In the genomic region with DNA sequence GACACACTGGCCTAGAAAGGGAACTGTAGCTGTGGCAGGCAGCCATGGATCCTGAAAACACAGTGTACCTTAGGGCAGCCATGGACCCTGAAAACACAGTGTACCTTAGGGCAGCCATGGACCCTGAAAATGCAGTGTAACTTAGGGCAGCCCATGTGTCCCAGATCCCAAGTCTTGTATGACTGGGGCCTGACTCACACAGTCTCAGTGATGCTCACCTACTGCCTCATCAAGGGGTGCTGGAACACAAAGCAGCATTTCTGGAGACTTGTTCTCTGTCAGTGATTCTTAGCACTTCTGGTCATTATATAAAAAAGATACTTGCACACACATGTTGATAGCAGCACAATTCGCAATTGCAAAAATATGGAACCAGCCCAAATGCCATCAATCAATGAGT, we compare ENCODE assay signal across 19 cellular contexts.
A peak's percentile ranks its signal among the peaks of the same experiment; 100 is the strongest.
DNase-seq lines count a peak whose midpoint lies in the region; ATAC-seq lines count a peak whose summit lies in the region.
"Had no signal": no experiment of that assay in that cellular context is flagged by ENCODE, and none has a peak within 500 bp of the region (broad histone marks: within the 10 kb centered on the region; RNA-seq: fewer than 3 reads in every experiment).

No MANE protein-coding gene starts in this region.

- H3K4me1 Mint-ChIP-seq in activated T-helper 17 cell treated with anti-CD3 and anti-CD28 coated beads, Interleukin-2, amount 50 U/mL, for 72 hours: no peaks in the 10 kb centered on the region
- H3K4me1 Mint-ChIP-seq: CD4-positive, alpha-beta memory T cell had no signal

- no peaks in the 10 kb centered on the region for H3K9me3 Mint-ChIP-seq in activated T-helper 17 cell treated with anti-CD3 and anti-CD28 coated beads, Interleukin-2, amount 50 U/mL, for 72 hours
- H3K9me3 Mint-ChIP-seq: CD4-positive, alpha-beta memory T cell; IgD-negative memory B cell had no signal

- no peak for ATAC-seq in activated T-helper 17 cell treated with anti-CD3 and anti-CD28 coated beads, Interleukin-2, amount 50 U/mL, for 72 hours (replicated peaks)

- H3K27ac ChIP-seq in epithelial cell of prostate: no peak overlapping the region
- H3K27ac ChIP-seq: BLaER1, HL-60, SJCRH30 had no signal

- H3K4me3 Mint-ChIP-seq in activated T-helper 17 cell treated with anti-CD3 and anti-CD28 coated beads, Interleukin-2, amount 50 U/mL, for 72 hours: no peak overlapping the region
- H3K4me3 Mint-ChIP-seq: CD4-positive, alpha-beta memory T cell; IgD-negative memory B cell had no signal

- peaks cover 9% of the 10 kb centered on the region for H3K27me3 Mint-ChIP-seq in activated T-helper 17 cell treated with anti-CD3 and anti-CD28 coated beads, Interleukin-2, amount 50 U/mL, for 72 hours

- H3K36me3 Mint-ChIP-seq in activated T-helper 17 cell treated with anti-CD3 and anti-CD28 coated beads, Interleukin-2, amount 50 U/mL, for 72 hours (ENCODE audit: low read depth): no peaks in the 10 kb centered on the region
- H3K36me3 Mint-ChIP-seq: CD4-positive, alpha-beta memory T cell; IgD-negative memory B cell had no signal

- H3K27ac Mint-ChIP-seq in activated T-helper 17 cell treated with anti-CD3 and anti-CD28 coated beads, Interleukin-2, amount 50 U/mL, for 72 hours: no peak overlapping the region
- H3K27ac Mint-ChIP-seq: CD4-positive, alpha-beta memory T cell; IgD-negative memory B cell had no signal

- peak; percentile 54 for DNase-seq in ELR (ENCODE audit: low read depth)
- peak; percentile 29 for DNase-seq in M059J (ENCODE audit: low read depth)
- peak; percentile 33 for DNase-seq in epithelial cell of prostate (ENCODE audit: low read depth, low spot score)
- peak; percentile 56 for DNase-seq in kidney tubule cell (ENCODE audit: low spot score)
- DNase-seq in COLO829 (ENCODE audit: low spot score): no peak
- no peak for DNase-seq in NCI-H187 treated with DMSO at 0.1 percent for 48 hours (lab: John Stamatoyannopoulos, UW)
- no peak for DNase-seq in ecto neural progenitor cell (ENCODE audit: low spot score)
- DNase-seq: Calu3; CD4-positive, alpha-beta memory T cell; EL; Karpas-422; NCI-H1092 treated with DMSO at 0.1 percent for 48 hours; NCI-H510A treated with DMSO at 0.1 percent for 48 hours; NCI-H82; SJCRH30 had no signal

Comparison
In these comparisons a context has a peak if more than half of its experiments do, and no peak if none do; other contexts are left out.
1. DNase-seq: peak in ELR (single experiment), M059J (single experiment), epithelial cell of prostate (single experiment) and kidney tubule cell (single experiment); none in COLO829 (single experiment), NCI-H187 treated with DMSO at 0.1 percent for 48 hours (single experiment) and ecto neural progenitor cell (single experiment).